ENCODE assay signal across 1 cellular context in genomic region chr10:102394801-102395676, GRCh38.
A peak's percentile ranks its signal among the peaks of the same experiment; 100 is the strongest.
TF ChIP-seq lines count a peak whose summit lies in the region.

No MANE protein-coding gene starts in this region.

TF ChIP-seq in K562, 482 proteins besides CTCF, POLR2A, EP300 and RAD21 (continues in another document):
- TF ChIP-seq ARID3B (CRISPR knock-in tag; IDR thresholded peaks at IDR 0.05; ENCODE audit: borderline replicate concordance) (no peak), ZNF655 (CRISPR knock-in tag; IDR thresholded peaks at IDR 0.05) (no peak), ZBTB12 (CRISPR knock-in tag; IDR thresholded peaks at IDR 0.05) (peak; percentile 67), KDM2B (CRISPR knock-in tag; IDR thresholded peaks at IDR 0.05) (no peak), ATF7 (IDR thresholded peaks at IDR 0.05) (peak; percentile 55; the same call in 1 of the 2 replicates), RFX1 (IDR thresholded peaks at IDR 0.05) (no peak), ZNF668 (CRISPR knock-in tag; IDR thresholded peaks at IDR 0.05) (no peak), ATF1 (CRISPR knock-in tag; IDR thresholded peaks at IDR 0.05) (no peak), ATF1 (tag; IDR thresholded peaks at IDR 0.05) (peak; percentile 70), SIX5 (IDR thresholded peaks at IDR 0.05; ENCODE audit: borderline replicate concordance in 1 of 2, insufficient read depth in 1 of 2, low read depth in 1 of 2, low read length in 2 of 2) (no peak), MNT (conservative IDR thresholded peaks at IDR 0.05) (0 out of 4 replicates have a peak, but pooled peaks of 1 of the 2 experiments have one; percentile 32), SREBF1 (IDR thresholded peaks at IDR 0.05; ENCODE audit: borderline replicate concordance, low read depth, low read length) (no peak), ZNF740 (CRISPR knock-in tag; IDR thresholded peaks at IDR 0.05) (peak; percentile 83), ZNF740 (tag; IDR thresholded peaks at IDR 0.05) (peak in 1 of 2 experiments; percentile 71; a peak in 2 of 4 replicates), NRF1 (conservative IDR thresholded peaks at IDR 0.05 in 1 of 2, IDR thresholded peaks at IDR 0.05 in 1 of 2) (no peak), GTF2A2 (tag; IDR thresholded peaks at IDR 0.05) (no peak), MAZ (CRISPR knock-in tag; conservative IDR thresholded peaks at IDR 0.05 in 1 of 2, IDR thresholded peaks at IDR 0.05 in 1 of 2) (peak; percentile 98 to 100), CLOCK (CRISPR knock-in tag; IDR thresholded peaks at IDR 0.05; ENCODE audit: borderline replicate concordance) (no peak), SAFB2 (IDR thresholded peaks at IDR 0.05; ENCODE audit: borderline replicate concordance, low read depth, low read length, severe bottlenecking) (no peak), GATAD2B (IDR thresholded peaks at IDR 0.05; ENCODE audit: borderline replicate concordance) (no peak), TFAP4 (CRISPR knock-in tag; IDR thresholded peaks at IDR 0.05; ENCODE audit: borderline replicate concordance) (peak; percentile 39; the same call in 1 of the 2 replicates), PTTG1 (tag; IDR thresholded peaks at IDR 0.05; ENCODE audit: low read depth) (no peak), STAT5B (CRISPR knock-in tag; IDR thresholded peaks at IDR 0.05) (no peak), CBFB (CRISPR knock-in tag; IDR thresholded peaks at IDR 0.05) (0 out of 2 replicates have a peak, but pooled peaks have one; percentile 25), HMGN3 (IDR thresholded peaks at IDR 0.05; ENCODE audit: borderline replicate concordance, extremely low read depth, insufficient read length, low read depth, low read length) (peak; percentile 17), BDP1 (IDR thresholded peaks at IDR 0.05; ENCODE audit: insufficient read depth, insufficient read length) (no peak), SAP30 (IDR thresholded peaks at IDR 0.05; ENCODE audit: borderline replicate concordance, insufficient read depth, low read depth, low read length, poor library complexity, severe bottlenecking) (peak; percentile 12), NCOR1 (IDR thresholded peaks at IDR 0.05) (no peak), SRSF3 (IDR thresholded peaks at IDR 0.05; ENCODE audit: insufficient read depth, low read length) (no peak), ZNF124 (CRISPR knock-in tag; IDR thresholded peaks at IDR 0.05) (no peak), NKRF (IDR thresholded peaks at IDR 0.05; ENCODE audit: borderline replicate concordance) (no peak; the same call in 1 of the 2 replicates), CBX5 (IDR thresholded peaks at IDR 0.05; ENCODE audit: borderline replicate concordance, low read depth) (no peak), THAP12 (CRISPR knock-in tag; IDR thresholded peaks at IDR 0.05) (0 out of 2 replicates have a peak, but pooled peaks have one; percentile 5), ZNF23 (CRISPR knock-in tag; IDR thresholded peaks at IDR 0.05) (no peak), ZBTB17 (CRISPR knock-in tag; IDR thresholded peaks at IDR 0.05) (no peak), SOX6 (IDR thresholded peaks at IDR 0.05) (no peak), POLR3A (IDR thresholded peaks at IDR 0.05; ENCODE audit: borderline replicate concordance, extremely low read depth, insufficient read depth, insufficient read length) (no peak), HSF4 (CRISPR knock-in tag; IDR thresholded peaks at IDR 0.05; ENCODE audit: borderline replicate concordance) (no peak), EGR1 (conservative IDR thresholded peaks at IDR 0.05) (0 out of 2 replicates have a peak, but pooled peaks have one; percentile 16), ZZZ3 (IDR thresholded peaks at IDR 0.05) (no peak), CBX8 (IDR thresholded peaks at IDR 0.05; ENCODE audit: borderline replicate concordance, extremely low read depth, low read depth, low read length, poor library complexity, severe bottlenecking) (no peak), ZBTB9 (CRISPR knock-in tag; IDR thresholded peaks at IDR 0.05) (no peak), DPF2 (IDR thresholded peaks at IDR 0.05) (no peak), SMAD3 (CRISPR knock-in tag; conservative IDR thresholded peaks at IDR 0.05) (no peak), NR2C1 (IDR thresholded peaks at IDR 0.05) (no peak), NR2C1 (tag; IDR thresholded peaks at IDR 0.05) (no peak), VEZF1 (CRISPR knock-in tag; IDR thresholded peaks at IDR 0.05) (peak; percentile 77)
